1 cellular context compared by ENCODE assay signal in the genomic region with DNA sequence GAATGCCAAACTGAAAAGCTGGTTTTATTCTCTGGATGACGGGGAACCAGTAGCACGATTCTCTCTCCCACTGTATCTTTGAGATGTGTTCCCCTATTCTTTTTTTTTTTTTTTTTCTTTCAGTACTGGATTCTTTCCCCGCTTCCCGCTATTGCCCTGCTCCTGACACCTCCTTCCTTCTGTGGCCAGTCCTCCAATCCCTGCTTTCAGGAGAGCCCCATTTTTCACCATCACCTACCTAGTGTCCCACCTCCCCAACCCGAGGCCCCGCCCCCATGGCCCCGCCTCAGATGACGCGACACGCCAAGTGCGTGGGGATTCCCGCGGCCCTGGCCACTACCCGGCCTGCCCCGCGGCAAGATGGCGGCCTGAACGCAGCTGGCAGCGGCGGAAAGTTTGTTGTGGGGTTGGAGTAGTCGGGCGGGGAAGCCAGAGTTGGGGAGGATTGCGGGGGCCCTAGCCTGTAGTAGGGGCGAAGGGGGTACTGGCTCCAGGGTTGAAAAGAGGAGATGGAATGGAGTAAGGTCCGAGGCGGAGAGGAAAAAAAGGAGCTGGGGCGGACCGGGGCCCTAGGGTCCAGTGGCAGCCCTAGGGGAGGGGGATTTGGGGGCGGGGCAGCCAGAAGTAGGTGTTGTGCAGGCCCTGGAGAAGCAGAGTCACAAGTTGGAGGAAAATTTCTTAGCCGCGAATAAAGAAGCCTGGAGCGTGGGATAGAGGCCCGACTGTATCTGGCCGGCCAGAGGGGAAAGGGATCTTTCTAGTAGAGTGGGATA.
TF ChIP-seq lines count a peak whose summit lies in the region.

A gene with protein sequence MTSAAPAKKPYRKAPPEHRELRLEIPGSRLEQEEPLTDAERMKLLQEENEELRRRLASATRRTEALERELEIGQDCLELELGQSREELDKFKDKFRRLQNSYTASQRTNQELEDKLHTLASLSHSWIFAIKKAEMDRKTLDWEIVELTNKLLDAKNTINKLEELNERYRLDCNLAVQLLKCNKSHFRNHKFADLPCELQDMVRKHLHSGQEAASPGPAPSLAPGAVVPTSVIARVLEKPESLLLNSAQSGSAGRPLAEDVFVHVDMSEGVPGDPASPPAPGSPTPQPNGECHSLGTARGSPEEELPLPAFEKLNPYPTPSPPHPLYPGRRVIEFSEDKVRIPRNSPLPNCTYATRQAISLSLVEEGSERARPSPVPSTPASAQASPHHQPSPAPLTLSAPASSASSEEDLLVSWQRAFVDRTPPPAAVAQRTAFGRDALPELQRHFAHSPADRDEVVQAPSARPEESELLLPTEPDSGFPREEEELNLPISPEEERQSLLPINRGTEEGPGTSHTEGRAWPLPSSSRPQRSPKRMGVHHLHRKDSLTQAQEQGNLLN (plus strand): TSS at position 336 of the 773 bp plus-strand sequence. CDS start 21,432 bp downstream, outside the sequence.

TF ChIP-seq in WTC11, 78 proteins besides CTCF, POLR2A, EP300 and RAD21 (continued from another document):
- TF ChIP-seq ERG (CRISPR knock-in tag; IDR thresholded peaks at IDR 0.05) (no peak), TEAD1 (CRISPR knock-in tag; IDR thresholded peaks at IDR 0.05) (peak; percentile 57; the same call in 1 of the 2 replicates), FOXK1 (CRISPR knock-in tag; IDR thresholded peaks at IDR 0.05) (peak; percentile 70; the same call in 1 of the 2 replicates), JAZF1 (CRISPR knock-in tag; IDR thresholded peaks at IDR 0.05) (no peak), NFYB (CRISPR knock-in tag; conservative IDR thresholded peaks at IDR 0.05; ENCODE audit: low read depth) (0 out of 2 replicates have a peak, but pooled peaks have one; percentile 10), ZNF512 (CRISPR knock-in tag; IDR thresholded peaks at IDR 0.05; ENCODE audit: borderline replicate concordance) (no peak), CREM (CRISPR knock-in tag; IDR thresholded peaks at IDR 0.05) (peak; percentile 66; the same call in 1 of the 2 replicates), ZNF219 (CRISPR knock-in tag; IDR thresholded peaks at IDR 0.05; ENCODE audit: borderline replicate concordance) (no peak), FOXP1 (CRISPR knock-in tag; IDR thresholded peaks at IDR 0.05; ENCODE audit: borderline replicate concordance) (peak; percentile 60; the same call in 1 of the 2 replicates), NR1H2 (CRISPR knock-in tag; IDR thresholded peaks at IDR 0.05) (no peak), JUN (CRISPR knock-in tag; IDR thresholded peaks at IDR 0.05) (no peak), ETV6 (CRISPR knock-in tag; IDR thresholded peaks at IDR 0.05) (0 out of 2 replicates have a peak, but pooled peaks have one; percentile 63)
- TF ChIP-seq, protein P1, sequence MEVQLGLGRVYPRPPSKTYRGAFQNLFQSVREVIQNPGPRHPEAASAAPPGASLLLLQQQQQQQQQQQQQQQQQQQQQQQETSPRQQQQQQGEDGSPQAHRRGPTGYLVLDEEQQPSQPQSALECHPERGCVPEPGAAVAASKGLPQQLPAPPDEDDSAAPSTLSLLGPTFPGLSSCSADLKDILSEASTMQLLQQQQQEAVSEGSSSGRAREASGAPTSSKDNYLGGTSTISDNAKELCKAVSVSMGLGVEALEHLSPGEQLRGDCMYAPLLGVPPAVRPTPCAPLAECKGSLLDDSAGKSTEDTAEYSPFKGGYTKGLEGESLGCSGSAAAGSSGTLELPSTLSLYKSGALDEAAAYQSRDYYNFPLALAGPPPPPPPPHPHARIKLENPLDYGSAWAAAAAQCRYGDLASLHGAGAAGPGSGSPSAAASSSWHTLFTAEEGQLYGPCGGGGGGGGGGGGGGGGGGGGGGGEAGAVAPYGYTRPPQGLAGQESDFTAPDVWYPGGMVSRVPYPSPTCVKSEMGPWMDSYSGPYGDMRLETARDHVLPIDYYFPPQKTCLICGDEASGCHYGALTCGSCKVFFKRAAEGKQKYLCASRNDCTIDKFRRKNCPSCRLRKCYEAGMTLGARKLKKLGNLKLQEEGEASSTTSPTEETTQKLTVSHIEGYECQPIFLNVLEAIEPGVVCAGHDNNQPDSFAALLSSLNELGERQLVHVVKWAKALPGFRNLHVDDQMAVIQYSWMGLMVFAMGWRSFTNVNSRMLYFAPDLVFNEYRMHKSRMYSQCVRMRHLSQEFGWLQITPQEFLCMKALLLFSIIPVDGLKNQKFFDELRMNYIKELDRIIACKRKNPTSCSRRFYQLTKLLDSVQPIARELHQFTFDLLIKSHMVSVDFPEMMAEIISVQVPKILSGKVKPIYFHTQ (CRISPR knock-in tag; IDR thresholded peaks at IDR 0.05), result no peak
- TF ChIP-seq, protein P2, sequence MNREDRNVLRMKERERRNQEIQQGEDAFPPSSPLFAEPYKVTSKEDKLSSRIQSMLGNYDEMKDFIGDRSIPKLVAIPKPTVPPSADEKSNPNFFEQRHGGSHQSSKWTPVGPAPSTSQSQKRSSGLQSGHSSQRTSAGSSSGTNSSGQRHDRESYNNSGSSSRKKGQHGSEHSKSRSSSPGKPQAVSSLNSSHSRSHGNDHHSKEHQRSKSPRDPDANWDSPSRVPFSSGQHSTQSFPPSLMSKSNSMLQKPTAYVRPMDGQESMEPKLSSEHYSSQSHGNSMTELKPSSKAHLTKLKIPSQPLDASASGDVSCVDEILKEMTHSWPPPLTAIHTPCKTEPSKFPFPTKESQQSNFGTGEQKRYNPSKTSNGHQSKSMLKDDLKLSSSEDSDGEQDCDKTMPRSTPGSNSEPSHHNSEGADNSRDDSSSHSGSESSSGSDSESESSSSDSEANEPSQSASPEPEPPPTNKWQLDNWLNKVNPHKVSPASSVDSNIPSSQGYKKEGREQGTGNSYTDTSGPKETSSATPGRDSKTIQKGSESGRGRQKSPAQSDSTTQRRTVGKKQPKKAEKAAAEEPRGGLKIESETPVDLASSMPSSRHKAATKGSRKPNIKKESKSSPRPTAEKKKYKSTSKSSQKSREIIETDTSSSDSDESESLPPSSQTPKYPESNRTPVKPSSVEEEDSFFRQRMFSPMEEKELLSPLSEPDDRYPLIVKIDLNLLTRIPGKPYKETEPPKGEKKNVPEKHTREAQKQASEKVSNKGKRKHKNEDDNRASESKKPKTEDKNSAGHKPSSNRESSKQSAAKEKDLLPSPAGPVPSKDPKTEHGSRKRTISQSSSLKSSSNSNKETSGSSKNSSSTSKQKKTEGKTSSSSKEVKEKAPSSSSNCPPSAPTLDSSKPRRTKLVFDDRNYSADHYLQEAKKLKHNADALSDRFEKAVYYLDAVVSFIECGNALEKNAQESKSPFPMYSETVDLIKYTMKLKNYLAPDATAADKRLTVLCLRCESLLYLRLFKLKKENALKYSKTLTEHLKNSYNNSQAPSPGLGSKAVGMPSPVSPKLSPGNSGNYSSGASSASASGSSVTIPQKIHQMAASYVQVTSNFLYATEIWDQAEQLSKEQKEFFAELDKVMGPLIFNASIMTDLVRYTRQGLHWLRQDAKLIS (CRISPR knock-in tag; IDR thresholded peaks at IDR 0.05; ENCODE audit: borderline replicate concordance), result no peak
- TF ChIP-seq, protein P3, sequence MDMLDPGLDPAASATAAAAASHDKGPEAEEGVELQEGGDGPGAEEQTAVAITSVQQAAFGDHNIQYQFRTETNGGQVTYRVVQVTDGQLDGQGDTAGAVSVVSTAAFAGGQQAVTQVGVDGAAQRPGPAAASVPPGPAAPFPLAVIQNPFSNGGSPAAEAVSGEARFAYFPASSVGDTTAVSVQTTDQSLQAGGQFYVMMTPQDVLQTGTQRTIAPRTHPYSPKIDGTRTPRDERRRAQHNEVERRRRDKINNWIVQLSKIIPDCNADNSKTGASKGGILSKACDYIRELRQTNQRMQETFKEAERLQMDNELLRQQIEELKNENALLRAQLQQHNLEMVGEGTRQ (CRISPR knock-in tag; IDR thresholded peaks at IDR 0.05), result 0 out of 2 replicates have a peak, but pooled peaks have one; percentile 32
- TF ChIP-seq, protein P4, sequence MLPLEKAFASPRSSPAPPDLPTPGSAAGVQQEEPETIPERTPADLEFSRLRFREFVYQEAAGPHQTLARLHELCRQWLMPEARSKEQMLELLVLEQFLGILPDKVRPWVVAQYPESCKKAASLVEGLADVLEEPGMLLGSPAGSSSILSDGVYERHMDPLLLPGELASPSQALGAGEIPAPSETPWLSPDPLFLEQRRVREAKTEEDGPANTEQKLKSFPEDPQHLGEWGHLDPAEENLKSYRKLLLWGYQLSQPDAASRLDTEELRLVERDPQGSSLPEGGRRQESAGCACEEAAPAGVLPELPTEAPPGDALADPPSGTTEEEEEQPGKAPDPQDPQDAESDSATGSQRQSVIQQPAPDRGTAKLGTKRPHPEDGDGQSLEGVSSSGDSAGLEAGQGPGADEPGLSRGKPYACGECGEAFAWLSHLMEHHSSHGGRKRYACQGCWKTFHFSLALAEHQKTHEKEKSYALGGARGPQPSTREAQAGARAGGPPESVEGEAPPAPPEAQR (CRISPR knock-in tag; IDR thresholded peaks at IDR 0.05), result no peak
- TF ChIP-seq, protein P5, sequence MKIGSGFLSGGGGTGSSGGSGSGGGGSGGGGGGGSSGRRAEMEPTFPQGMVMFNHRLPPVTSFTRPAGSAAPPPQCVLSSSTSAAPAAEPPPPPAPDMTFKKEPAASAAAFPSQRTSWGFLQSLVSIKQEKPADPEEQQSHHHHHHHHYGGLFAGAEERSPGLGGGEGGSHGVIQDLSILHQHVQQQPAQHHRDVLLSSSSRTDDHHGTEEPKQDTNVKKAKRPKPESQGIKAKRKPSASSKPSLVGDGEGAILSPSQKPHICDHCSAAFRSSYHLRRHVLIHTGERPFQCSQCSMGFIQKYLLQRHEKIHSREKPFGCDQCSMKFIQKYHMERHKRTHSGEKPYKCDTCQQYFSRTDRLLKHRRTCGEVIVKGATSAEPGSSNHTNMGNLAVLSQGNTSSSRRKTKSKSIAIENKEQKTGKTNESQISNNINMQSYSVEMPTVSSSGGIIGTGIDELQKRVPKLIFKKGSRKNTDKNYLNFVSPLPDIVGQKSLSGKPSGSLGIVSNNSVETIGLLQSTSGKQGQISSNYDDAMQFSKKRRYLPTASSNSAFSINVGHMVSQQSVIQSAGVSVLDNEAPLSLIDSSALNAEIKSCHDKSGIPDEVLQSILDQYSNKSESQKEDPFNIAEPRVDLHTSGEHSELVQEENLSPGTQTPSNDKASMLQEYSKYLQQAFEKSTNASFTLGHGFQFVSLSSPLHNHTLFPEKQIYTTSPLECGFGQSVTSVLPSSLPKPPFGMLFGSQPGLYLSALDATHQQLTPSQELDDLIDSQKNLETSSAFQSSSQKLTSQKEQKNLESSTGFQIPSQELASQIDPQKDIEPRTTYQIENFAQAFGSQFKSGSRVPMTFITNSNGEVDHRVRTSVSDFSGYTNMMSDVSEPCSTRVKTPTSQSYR (CRISPR knock-in tag; IDR thresholded peaks at IDR 0.05), result no peak
